Comparison of ENCODE assay signal across 24 cellular contexts in genomic region chr17:13088666-13089065, GRCh38.
"Had no signal": no experiment of that assay in that cellular context is flagged by ENCODE, and none has a peak within 500 bp of the region (broad histone marks: within the 10 kb centered on the region; RNA-seq: fewer than 3 reads in every experiment).

No MANE protein-coding gene starts in this region.

- H3K9me3 Mint-ChIP-seq: naive thymus-derived CD4-positive, alpha-beta T cell had no signal

- H3K36me3 Mint-ChIP-seq: naive thymus-derived CD4-positive, alpha-beta T cell had no signal

- FAIRE-seq: colon, endothelial cell of umbilical vein, islet of Langerhans, keratinocyte had no signal

- H3K27me3 ChIP-seq: gastrocnemius medialis, left lung had no signal

- H3K27ac Mint-ChIP-seq: naive thymus-derived CD4-positive, alpha-beta T cell had no signal

- H3K36me3 ChIP-seq: esophagus muscularis mucosa, gastrocnemius medialis, heart right ventricle, left lung, lower lobe of right lung had no signal

- DNase-seq: dermis blood vessel endothelial cell; dorsolateral prefrontal cortex; effector CD4-positive, alpha-beta T cell; effector memory CD4-positive, alpha-beta T cell; foreskin fibroblast; foreskin melanocyte; gastrocnemius medialis; glutamatergic neuron; head of caudate nucleus; heart right ventricle; hippocampal formation; left cardiac atrium; left lung; left ventricle myocardium superior; lower lobe of right lung; mesendoderm; midbrain; naive thymus-derived CD4-positive, alpha-beta T cell had no signal

- H3K4me3 ChIP-seq: coronary artery, dorsolateral prefrontal cortex, esophagus muscularis mucosa, gastrocnemius medialis, heart right ventricle, left lung, lower lobe of right lung had no signal

- H3K4me1 ChIP-seq: gastrocnemius medialis, heart right ventricle, left lung, lower lobe of right lung had no signal

- H3K9me3 ChIP-seq: esophagus muscularis mucosa, gastrocnemius medialis, heart right ventricle, left lung, lower lobe of right lung had no signal

- ATAC-seq: gastrocnemius medialis; heart right ventricle; left cardiac atrium; left lung; left ventricle myocardium superior; lower lobe of right lung; naive thymus-derived CD4-positive, alpha-beta T cell had no signal

- H3K4me3 Mint-ChIP-seq: naive thymus-derived CD4-positive, alpha-beta T cell had no signal

- H3K27ac ChIP-seq: coronary artery, dorsolateral prefrontal cortex, esophagus muscularis mucosa, gastrocnemius medialis, heart right ventricle, left lung, lower lobe of right lung had no signal
